ENCODE assay signal across 1 cellular context in the genomic region with DNA sequence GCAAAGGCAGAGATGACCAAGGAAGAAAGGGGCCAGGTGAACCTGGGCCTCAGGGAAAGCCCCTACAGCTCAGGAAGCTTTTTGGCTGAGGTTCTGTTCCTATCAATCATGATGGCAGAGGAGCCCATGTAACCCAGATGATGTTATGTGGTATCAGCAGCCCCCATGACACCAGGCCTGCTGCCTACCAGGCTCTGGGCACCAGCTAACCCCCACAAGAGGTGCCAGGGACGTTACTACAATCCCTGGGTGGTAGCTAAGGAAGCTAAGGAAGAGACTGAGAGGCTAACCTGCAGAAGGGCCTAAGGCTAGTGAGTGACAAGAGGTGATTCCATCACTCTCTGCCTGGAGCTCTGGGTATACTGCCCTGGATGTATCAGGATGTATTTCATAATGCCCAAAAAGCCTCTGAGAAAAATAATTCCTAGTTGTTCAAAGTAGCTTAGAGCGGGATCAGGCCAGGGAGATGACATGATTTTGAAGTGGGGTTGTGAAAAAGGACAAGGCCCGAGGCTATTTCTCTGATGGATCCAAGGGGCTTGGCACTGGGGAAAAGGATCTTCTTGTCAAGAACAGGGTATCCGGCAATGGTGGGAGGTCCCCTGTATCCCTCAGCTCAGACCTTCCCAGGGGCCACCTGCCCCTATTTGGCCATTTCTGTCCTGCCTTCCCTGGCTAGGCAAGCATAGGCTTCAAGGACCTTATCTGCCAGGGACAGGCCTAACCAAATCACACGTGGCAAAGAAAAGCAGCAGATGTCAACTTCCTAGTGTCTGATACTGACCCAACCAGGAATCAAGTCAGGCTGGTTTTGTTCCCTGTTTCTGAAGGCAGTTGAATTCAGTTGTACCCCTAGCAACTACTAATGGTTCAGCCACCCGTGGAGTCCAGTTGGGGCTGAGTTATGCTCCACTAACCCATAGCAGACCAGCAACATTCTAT.
A peak's percentile ranks its signal among the peaks of the same experiment; 100 is the strongest.
TF ChIP-seq lines count a peak whose summit lies in the region.

No MANE protein-coding gene starts in this region.

TF ChIP-seq in K562, 482 proteins besides CTCF, POLR2A, EP300 and RAD21 (continued from another document and continues in another):
- TF ChIP-seq, protein P1, sequence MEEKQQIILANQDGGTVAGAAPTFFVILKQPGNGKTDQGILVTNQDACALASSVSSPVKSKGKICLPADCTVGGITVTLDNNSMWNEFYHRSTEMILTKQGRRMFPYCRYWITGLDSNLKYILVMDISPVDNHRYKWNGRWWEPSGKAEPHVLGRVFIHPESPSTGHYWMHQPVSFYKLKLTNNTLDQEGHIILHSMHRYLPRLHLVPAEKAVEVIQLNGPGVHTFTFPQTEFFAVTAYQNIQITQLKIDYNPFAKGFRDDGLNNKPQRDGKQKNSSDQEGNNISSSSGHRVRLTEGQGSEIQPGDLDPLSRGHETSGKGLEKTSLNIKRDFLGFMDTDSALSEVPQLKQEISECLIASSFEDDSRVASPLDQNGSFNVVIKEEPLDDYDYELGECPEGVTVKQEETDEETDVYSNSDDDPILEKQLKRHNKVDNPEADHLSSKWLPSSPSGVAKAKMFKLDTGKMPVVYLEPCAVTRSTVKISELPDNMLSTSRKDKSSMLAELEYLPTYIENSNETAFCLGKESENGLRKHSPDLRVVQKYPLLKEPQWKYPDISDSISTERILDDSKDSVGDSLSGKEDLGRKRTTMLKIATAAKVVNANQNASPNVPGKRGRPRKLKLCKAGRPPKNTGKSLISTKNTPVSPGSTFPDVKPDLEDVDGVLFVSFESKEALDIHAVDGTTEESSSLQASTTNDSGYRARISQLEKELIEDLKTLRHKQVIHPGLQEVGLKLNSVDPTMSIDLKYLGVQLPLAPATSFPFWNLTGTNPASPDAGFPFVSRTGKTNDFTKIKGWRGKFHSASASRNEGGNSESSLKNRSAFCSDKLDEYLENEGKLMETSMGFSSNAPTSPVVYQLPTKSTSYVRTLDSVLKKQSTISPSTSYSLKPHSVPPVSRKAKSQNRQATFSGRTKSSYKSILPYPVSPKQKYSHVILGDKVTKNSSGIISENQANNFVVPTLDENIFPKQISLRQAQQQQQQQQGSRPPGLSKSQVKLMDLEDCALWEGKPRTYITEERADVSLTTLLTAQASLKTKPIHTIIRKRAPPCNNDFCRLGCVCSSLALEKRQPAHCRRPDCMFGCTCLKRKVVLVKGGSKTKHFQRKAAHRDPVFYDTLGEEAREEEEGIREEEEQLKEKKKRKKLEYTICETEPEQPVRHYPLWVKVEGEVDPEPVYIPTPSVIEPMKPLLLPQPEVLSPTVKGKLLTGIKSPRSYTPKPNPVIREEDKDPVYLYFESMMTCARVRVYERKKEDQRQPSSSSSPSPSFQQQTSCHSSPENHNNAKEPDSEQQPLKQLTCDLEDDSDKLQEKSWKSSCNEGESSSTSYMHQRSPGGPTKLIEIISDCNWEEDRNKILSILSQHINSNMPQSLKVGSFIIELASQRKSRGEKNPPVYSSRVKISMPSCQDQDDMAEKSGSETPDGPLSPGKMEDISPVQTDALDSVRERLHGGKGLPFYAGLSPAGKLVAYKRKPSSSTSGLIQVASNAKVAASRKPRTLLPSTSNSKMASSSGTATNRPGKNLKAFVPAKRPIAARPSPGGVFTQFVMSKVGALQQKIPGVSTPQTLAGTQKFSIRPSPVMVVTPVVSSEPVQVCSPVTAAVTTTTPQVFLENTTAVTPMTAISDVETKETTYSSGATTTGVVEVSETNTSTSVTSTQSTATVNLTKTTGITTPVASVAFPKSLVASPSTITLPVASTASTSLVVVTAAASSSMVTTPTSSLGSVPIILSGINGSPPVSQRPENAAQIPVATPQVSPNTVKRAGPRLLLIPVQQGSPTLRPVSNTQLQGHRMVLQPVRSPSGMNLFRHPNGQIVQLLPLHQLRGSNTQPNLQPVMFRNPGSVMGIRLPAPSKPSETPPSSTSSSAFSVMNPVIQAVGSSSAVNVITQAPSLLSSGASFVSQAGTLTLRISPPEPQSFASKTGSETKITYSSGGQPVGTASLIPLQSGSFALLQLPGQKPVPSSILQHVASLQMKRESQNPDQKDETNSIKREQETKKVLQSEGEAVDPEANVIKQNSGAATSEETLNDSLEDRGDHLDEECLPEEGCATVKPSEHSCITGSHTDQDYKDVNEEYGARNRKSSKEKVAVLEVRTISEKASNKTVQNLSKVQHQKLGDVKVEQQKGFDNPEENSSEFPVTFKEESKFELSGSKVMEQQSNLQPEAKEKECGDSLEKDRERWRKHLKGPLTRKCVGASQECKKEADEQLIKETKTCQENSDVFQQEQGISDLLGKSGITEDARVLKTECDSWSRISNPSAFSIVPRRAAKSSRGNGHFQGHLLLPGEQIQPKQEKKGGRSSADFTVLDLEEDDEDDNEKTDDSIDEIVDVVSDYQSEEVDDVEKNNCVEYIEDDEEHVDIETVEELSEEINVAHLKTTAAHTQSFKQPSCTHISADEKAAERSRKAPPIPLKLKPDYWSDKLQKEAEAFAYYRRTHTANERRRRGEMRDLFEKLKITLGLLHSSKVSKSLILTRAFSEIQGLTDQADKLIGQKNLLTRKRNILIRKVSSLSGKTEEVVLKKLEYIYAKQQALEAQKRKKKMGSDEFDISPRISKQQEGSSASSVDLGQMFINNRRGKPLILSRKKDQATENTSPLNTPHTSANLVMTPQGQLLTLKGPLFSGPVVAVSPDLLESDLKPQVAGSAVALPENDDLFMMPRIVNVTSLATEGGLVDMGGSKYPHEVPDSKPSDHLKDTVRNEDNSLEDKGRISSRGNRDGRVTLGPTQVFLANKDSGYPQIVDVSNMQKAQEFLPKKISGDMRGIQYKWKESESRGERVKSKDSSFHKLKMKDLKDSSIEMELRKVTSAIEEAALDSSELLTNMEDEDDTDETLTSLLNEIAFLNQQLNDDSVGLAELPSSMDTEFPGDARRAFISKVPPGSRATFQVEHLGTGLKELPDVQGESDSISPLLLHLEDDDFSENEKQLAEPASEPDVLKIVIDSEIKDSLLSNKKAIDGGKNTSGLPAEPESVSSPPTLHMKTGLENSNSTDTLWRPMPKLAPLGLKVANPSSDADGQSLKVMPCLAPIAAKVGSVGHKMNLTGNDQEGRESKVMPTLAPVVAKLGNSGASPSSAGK (IDR thresholded peaks at IDR 0.05), result no peak; the same call in 1 of the 2 replicates
- TF ChIP-seq STAT5A (IDR thresholded peaks at IDR 0.05; ENCODE audit: borderline replicate concordance, low read length) (peak; percentile 76; the same call in 1 of the 2 replicates), RBM17 (IDR thresholded peaks at IDR 0.05; ENCODE audit: borderline replicate concordance, low read depth, low read length) (no peak), TOE1 (IDR thresholded peaks at IDR 0.05; ENCODE audit: borderline replicate concordance) (no peak), TOE1 (CRISPR knock-in tag; IDR thresholded peaks at IDR 0.05; ENCODE audit: borderline replicate concordance, low read depth) (no peak), PTRF (tag; IDR thresholded peaks at IDR 0.05) (no peak), GATAD2B (IDR thresholded peaks at IDR 0.05; ENCODE audit: borderline replicate concordance) (no peak), BDP1 (IDR thresholded peaks at IDR 0.05; ENCODE audit: insufficient read depth, insufficient read length) (no peak), MEF2D (tag; conservative IDR thresholded peaks at IDR 0.05; ENCODE audit: low read depth) (no peak), PHF20 (IDR thresholded peaks at IDR 0.05; ENCODE audit: partially characterized antibody) (no peak), SOX6 (IDR thresholded peaks at IDR 0.05) (peak; percentile 51; the same call in 1 of the 2 replicates), MCM3 (IDR thresholded peaks at IDR 0.05) (no peak), ILF3 (IDR thresholded peaks at IDR 0.05; ENCODE audit: borderline replicate concordance) (no peak), SMAD1 (IDR thresholded peaks at IDR 0.05; ENCODE audit: low read depth, low read length, partially characterized antibody) (no peak), EHMT2 (IDR thresholded peaks at IDR 0.05) (no peak), PHF21A (IDR thresholded peaks at IDR 0.05; ENCODE audit: borderline replicate concordance, low read depth) (no peak), MEF2A (IDR thresholded peaks at IDR 0.05; ENCODE audit: control insufficient read depth, low read depth, low read length) (no peak), BHLHE40 (IDR thresholded peaks at IDR 0.05; ENCODE audit: low read length) (peak; percentile 80), CBFA2T2 (conservative IDR thresholded peaks at IDR 0.05) (peak; percentile 86), SMAD3 (CRISPR knock-in tag; conservative IDR thresholded peaks at IDR 0.05) (0 out of 2 replicates have a peak, but pooled peaks have one; percentile 39), PRMT5 (CRISPR knock-in tag; IDR thresholded peaks at IDR 0.05) (no peak), ZZZ3 (IDR thresholded peaks at IDR 0.05) (no peak), CTBP1 (IDR thresholded peaks at IDR 0.05; ENCODE audit: borderline replicate concordance) (no peak), ZNF445 (CRISPR knock-in tag; IDR thresholded peaks at IDR 0.05; ENCODE audit: low read depth) (no peak), HNRNPH1 (optimal IDR thresholded peaks at IDR 0.05; ENCODE audit: low read depth, low read length) (no peak), CHCHD3 (CRISPR knock-in tag; IDR thresholded peaks at IDR 0.05) (no peak), ZNF217 (CRISPR knock-in tag; IDR thresholded peaks at IDR 0.05) (no peak), ZSCAN29 (IDR thresholded peaks at IDR 0.05) (no peak), NR2C2 (CRISPR knock-in tag; IDR thresholded peaks at IDR 0.05) (no peak), NR2C2 (tag; IDR thresholded peaks at IDR 0.05) (no peak)
- TF ChIP-seq, protein P2, sequence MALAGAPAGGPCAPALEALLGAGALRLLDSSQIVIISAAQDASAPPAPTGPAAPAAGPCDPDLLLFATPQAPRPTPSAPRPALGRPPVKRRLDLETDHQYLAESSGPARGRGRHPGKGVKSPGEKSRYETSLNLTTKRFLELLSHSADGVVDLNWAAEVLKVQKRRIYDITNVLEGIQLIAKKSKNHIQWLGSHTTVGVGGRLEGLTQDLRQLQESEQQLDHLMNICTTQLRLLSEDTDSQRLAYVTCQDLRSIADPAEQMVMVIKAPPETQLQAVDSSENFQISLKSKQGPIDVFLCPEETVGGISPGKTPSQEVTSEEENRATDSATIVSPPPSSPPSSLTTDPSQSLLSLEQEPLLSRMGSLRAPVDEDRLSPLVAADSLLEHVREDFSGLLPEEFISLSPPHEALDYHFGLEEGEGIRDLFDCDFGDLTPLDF (CRISPR knock-in tag; IDR thresholded peaks at IDR 0.05), result no peak
- TF ChIP-seq, protein P3, sequence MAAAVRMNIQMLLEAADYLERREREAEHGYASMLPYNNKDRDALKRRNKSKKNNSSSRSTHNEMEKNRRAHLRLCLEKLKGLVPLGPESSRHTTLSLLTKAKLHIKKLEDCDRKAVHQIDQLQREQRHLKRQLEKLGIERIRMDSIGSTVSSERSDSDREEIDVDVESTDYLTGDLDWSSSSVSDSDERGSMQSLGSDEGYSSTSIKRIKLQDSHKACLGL (CRISPR knock-in tag; IDR thresholded peaks at IDR 0.05; ENCODE audit: borderline replicate concordance, poor library complexity, severe bottlenecking), result no peak
- TF ChIP-seq, protein P4, sequence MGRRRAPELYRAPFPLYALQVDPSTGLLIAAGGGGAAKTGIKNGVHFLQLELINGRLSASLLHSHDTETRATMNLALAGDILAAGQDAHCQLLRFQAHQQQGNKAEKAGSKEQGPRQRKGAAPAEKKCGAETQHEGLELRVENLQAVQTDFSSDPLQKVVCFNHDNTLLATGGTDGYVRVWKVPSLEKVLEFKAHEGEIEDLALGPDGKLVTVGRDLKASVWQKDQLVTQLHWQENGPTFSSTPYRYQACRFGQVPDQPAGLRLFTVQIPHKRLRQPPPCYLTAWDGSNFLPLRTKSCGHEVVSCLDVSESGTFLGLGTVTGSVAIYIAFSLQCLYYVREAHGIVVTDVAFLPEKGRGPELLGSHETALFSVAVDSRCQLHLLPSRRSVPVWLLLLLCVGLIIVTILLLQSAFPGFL (CRISPR knock-in tag; IDR thresholded peaks at IDR 0.05), result no peak
- TF ChIP-seq, protein P5, sequence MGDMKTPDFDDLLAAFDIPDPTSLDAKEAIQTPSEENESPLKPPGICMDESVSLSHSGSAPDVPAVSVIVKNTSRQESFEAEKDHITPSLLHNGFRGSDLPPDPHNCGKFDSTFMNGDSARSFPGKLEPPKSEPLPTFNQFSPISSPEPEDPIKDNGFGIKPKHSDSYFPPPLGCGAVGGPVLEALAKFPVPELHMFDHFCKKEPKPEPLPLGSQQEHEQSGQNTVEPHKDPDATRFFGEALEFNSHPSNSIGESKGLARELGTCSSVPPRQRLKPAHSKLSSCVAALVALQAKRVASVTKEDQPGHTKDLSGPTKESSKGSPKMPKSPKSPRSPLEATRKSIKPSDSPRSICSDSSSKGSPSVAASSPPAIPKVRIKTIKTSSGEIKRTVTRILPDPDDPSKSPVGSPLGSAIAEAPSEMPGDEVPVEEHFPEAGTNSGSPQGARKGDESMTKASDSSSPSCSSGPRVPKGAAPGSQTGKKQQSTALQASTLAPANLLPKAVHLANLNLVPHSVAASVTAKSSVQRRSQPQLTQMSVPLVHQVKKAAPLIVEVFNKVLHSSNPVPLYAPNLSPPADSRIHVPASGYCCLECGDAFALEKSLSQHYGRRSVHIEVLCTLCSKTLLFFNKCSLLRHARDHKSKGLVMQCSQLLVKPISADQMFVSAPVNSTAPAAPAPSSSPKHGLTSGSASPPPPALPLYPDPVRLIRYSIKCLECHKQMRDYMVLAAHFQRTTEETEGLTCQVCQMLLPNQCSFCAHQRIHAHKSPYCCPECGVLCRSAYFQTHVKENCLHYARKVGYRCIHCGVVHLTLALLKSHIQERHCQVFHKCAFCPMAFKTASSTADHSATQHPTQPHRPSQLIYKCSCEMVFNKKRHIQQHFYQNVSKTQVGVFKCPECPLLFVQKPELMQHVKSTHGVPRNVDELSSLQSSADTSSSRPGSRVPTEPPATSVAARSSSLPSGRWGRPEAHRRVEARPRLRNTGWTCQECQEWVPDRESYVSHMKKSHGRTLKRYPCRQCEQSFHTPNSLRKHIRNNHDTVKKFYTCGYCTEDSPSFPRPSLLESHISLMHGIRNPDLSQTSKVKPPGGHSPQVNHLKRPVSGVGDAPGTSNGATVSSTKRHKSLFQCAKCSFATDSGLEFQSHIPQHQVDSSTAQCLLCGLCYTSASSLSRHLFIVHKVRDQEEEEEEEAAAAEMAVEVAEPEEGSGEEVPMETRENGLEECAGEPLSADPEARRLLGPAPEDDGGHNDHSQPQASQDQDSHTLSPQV (IDR thresholded peaks at IDR 0.05), result peak; percentile 72
- TF ChIP-seq, protein P6, sequence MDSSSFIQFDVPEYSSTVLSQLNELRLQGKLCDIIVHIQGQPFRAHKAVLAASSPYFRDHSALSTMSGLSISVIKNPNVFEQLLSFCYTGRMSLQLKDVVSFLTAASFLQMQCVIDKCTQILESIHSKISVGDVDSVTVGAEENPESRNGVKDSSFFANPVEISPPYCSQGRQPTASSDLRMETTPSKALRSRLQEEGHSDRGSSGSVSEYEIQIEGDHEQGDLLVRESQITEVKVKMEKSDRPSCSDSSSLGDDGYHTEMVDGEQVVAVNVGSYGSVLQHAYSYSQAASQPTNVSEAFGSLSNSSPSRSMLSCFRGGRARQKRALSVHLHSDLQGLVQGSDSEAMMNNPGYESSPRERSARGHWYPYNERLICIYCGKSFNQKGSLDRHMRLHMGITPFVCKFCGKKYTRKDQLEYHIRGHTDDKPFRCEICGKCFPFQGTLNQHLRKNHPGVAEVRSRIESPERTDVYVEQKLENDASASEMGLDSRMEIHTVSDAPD (CRISPR knock-in tag; IDR thresholded peaks at IDR 0.05), result no peak
- TF ChIP-seq, protein P7, sequence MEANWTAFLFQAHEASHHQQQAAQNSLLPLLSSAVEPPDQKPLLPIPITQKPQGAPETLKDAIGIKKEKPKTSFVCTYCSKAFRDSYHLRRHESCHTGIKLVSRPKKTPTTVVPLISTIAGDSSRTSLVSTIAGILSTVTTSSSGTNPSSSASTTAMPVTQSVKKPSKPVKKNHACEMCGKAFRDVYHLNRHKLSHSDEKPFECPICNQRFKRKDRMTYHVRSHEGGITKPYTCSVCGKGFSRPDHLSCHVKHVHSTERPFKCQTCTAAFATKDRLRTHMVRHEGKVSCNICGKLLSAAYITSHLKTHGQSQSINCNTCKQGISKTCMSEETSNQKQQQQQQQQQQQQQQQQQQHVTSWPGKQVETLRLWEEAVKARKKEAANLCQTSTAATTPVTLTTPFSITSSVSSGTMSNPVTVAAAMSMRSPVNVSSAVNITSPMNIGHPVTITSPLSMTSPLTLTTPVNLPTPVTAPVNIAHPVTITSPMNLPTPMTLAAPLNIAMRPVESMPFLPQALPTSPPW (CRISPR knock-in tag; IDR thresholded peaks at IDR 0.05), result no peak
